ENCODE assay signal across 14 cellular contexts in genomic region chr3:49872801-49873281, GRCh38. TPM values are rescaled to one million over a fixed set of nuclear protein-coding genes. Genes with fewer than 3 reads are reported as not detected.
A peak's percentile ranks its signal among the peaks of the same experiment; 100 is the strongest.
DNase-seq lines count a peak whose midpoint lies in the region; ATAC-seq, FAIRE-seq and TF ChIP-seq lines count a peak whose summit lies in the region.
"Had no signal": no experiment of that assay in that cellular context is flagged by ENCODE, and none has a peak within 500 bp of the region (broad histone marks: within the 10 kb centered on the region; RNA-seq: fewer than 3 reads in every experiment).

No MANE protein-coding gene starts in this region.

- intact Hi-C loops in activated CD4-positive, alpha-beta T cell treated with anti-CD3 and anti-CD28 coated beads for 36 hours (cut with DNase I, micrococcal nuclease) = no loop called here
- intact Hi-C loops in activated CD4-positive, alpha-beta T cell treated with anti-CD3 and anti-CD28 coated beads, Interleukin-2, amount 10 ng/mL, durations not matched to agents 24 days and 14 days (cut with micrococcal nuclease) = no loop called here
- intact Hi-C loops in activated B cell treated with CpG ODN at 0.5 μM for 24 hours (cut with micrococcal nuclease) (no loop called here), mucosa of descending colon (cut with DNase I, micrococcal nuclease) (no loop called here)

- peaks cover 19% of the 10 kb centered on the region for H3K27me3 Mint-ChIP-seq in activated CD4-positive, alpha-beta T cell treated with anti-CD3 and anti-CD28 coated beads for 36 hours
- peaks cover 31% of the 10 kb centered on the region for H3K27me3 Mint-ChIP-seq in activated CD4-positive, alpha-beta T cell treated with anti-CD3 and anti-CD28 coated beads, Interleukin-2, amount 10 ng/mL, durations not matched to agents 24 days and 14 days
- peaks cover 17% of the 10 kb centered on the region for H3K27me3 Mint-ChIP-seq in activated B cell treated with CpG ODN at 0.5 μM for 24 hours

- peaks cover 27% of the 10 kb centered on the region for H3K4me1 ChIP-seq in mucosa of descending colon (ENCODE audit: low read depth)
- H3K4me1 ChIP-seq: SJSA1 had no signal

- no peaks in the 10 kb centered on the region for H3K36me3 ChIP-seq in mucosa of descending colon (ENCODE audit: low read depth)
- H3K36me3 ChIP-seq: SJSA1 had no signal

- ATAC-seq in activated CD4-positive, alpha-beta T cell treated with anti-CD3 and anti-CD28 coated beads for 36 hours = peak; percentile 19
- ATAC-seq in activated B cell treated with CpG ODN at 0.5 μM for 24 hours (ENCODE audit: low read depth) (peak; percentile 43), mucosa of descending colon (peak; percentile 43), HG02981 (IDR thresholded peaks at IDR 0.05; ENCODE audit: unreplicated experiment) (no peak)

- H3K4me3 ChIP-seq in mucosa of descending colon = no peak overlapping the region
- H3K4me3 ChIP-seq: SJSA1 had no signal

- DNase-seq in activated CD4-positive, alpha-beta T cell treated with anti-CD3 and anti-CD28 coated beads for 36 hours = peak; percentile 56
- DNase-seq in activated CD4-positive, alpha-beta T cell treated with anti-CD3 and anti-CD28 coated beads, Interleukin-2, amount 10 ng/mL, durations not matched to agents 24 days and 14 days = no peak
- DNase-seq in KBM-7 (peak; percentile 53), activated B cell treated with CpG ODN at 0.5 μM for 24 hours (no peak), mucosa of descending colon (no peak), frontal cortex (ENCODE audit: low spot score in 2 of 2) (no peak), iPS-NIHi11 (ENCODE audit: low spot score) (no peak)
- DNase-seq: cerebellar nuclear complex, GF-D8, NCI-H345 had no signal

- H3K9me3 Mint-ChIP-seq in activated CD4-positive, alpha-beta T cell treated with anti-CD3 and anti-CD28 coated beads for 36 hours (ENCODE audit: low read depth) = no peaks in the 10 kb centered on the region
- H3K9me3 Mint-ChIP-seq in activated CD4-positive, alpha-beta T cell treated with anti-CD3 and anti-CD28 coated beads, Interleukin-2, amount 10 ng/mL, durations not matched to agents 24 days and 14 days = no peaks in the 10 kb centered on the region
- no peaks in the 10 kb centered on the region for H3K9me3 Mint-ChIP-seq in activated B cell treated with CpG ODN at 0.5 μM for 24 hours

- FAIRE-seq in frontal cortex (lab: Jason Lieb, UNC) = no peak
- FAIRE-seq: islet of Langerhans had no signal

- H3K4me3 Mint-ChIP-seq in activated CD4-positive, alpha-beta T cell treated with anti-CD3 and anti-CD28 coated beads for 36 hours = no peak overlapping the region
- H3K4me3 Mint-ChIP-seq in activated CD4-positive, alpha-beta T cell treated with anti-CD3 and anti-CD28 coated beads, Interleukin-2, amount 10 ng/mL, durations not matched to agents 24 days and 14 days = no peak overlapping the region
- no peak overlapping the region for H3K4me3 Mint-ChIP-seq in activated B cell treated with CpG ODN at 0.5 μM for 24 hours

- H3K27ac Mint-ChIP-seq in activated CD4-positive, alpha-beta T cell treated with anti-CD3 and anti-CD28 coated beads for 36 hours = no peak overlapping the region
- no peak overlapping the region for H3K27ac Mint-ChIP-seq in activated CD4-positive, alpha-beta T cell treated with anti-CD3 and anti-CD28 coated beads, Interleukin-2, amount 10 ng/mL, durations not matched to agents 24 days and 14 days
- no peak overlapping the region for H3K27ac Mint-ChIP-seq in activated B cell treated with CpG ODN at 0.5 μM for 24 hours

- H3K9me3 ChIP-seq in mucosa of descending colon = no peaks in the 10 kb centered on the region
- H3K9me3 ChIP-seq: SJSA1 had no signal

- no peaks in the 10 kb centered on the region for H3K36me3 Mint-ChIP-seq in activated CD4-positive, alpha-beta T cell treated with anti-CD3 and anti-CD28 coated beads for 36 hours (ENCODE audit: low read depth)
- no peaks in the 10 kb centered on the region for H3K36me3 Mint-ChIP-seq in activated CD4-positive, alpha-beta T cell treated with anti-CD3 and anti-CD28 coated beads, Interleukin-2, amount 10 ng/mL, durations not matched to agents 24 days and 14 days (ENCODE audit: low read depth)
- no peaks in the 10 kb centered on the region for H3K36me3 Mint-ChIP-seq in activated B cell treated with CpG ODN at 0.5 μM for 24 hours (ENCODE audit: low read depth)

- H3K4me1 Mint-ChIP-seq in activated CD4-positive, alpha-beta T cell treated with anti-CD3 and anti-CD28 coated beads for 36 hours = no peaks in the 10 kb centered on the region
- H3K4me1 Mint-ChIP-seq in activated CD4-positive, alpha-beta T cell treated with anti-CD3 and anti-CD28 coated beads, Interleukin-2, amount 10 ng/mL, durations not matched to agents 24 days and 14 days = no peaks in the 10 kb centered on the region
- H3K4me1 Mint-ChIP-seq in activated B cell treated with CpG ODN at 0.5 μM for 24 hours = peaks cover 4% of the 10 kb centered on the region

- TF ChIP-seq CTCF in activated B cell treated with CpG ODN at 0.5 μM for 24 hours (IDR thresholded peaks at IDR 0.05) (no peak), mucosa of descending colon (IDR thresholded peaks at IDR 0.05) (no peak)

- CTCF ChIA-PET in activated CD4-positive, alpha-beta T cell treated with anti-CD3 and anti-CD28 coated beads for 36 hours (lab: Charles Lee) = interaction anchor here (0.8 kb wide), 1 partner anchor 10 kb away, joined by 3 read pairs; no protein-coding TSS in a partner anchor
- CTCF ChIA-PET in activated B cell treated with CpG ODN at 0.5 μM for 24 hours (lab: Charles Lee) = no interaction called here

- in situ Hi-C loops in KBM-7 (cut with MboI; ENCODE audit: low pct_unique_long_range_greater_than_20kb, low sequenced_read_pairs) = no loop called here

- POLR2A ChIA-PET in activated CD4-positive, alpha-beta T cell treated with anti-CD3 and anti-CD28 coated beads for 36 hours (lab: Charles Lee) = no interaction called here
- POLR2A ChIA-PET in activated B cell treated with CpG ODN at 0.5 μM for 24 hours (lab: Charles Lee) = no interaction called here

RNA-seq across cellular contexts. Expression of gene CAMKV, which starts 3.1 kb away (rescaled TPM):
- 1 to 10 TPM; 1.1 to 1.3 TPM for total RNA-seq in activated CD4-positive, alpha-beta T cell treated with anti-CD3 and anti-CD28 coated beads for 36 hours
- total RNA-seq in activated CD4-positive, alpha-beta T cell treated with anti-CD3 and anti-CD28 coated beads, Interleukin-2, amount 10 ng/mL, durations not matched to agents 24 days and 14 days = 1.2 and 1.6 TPM in 2 replicates
- total RNA-seq in activated B cell treated with CpG ODN at 0.5 μM for 24 hours (not detected in 2 replicates), mucosa of descending colon (not detected), frontal cortex (180 TPM)
- total RNA-seq: fibroblast of lung, SJSA1 had no signal

RNA-seq across cellular contexts. Expression of gene TRAIP, which starts 16.5 kb away (rescaled TPM):
- 10 to 100 TPM; 25.1 to 28.1 TPM for total RNA-seq in activated CD4-positive, alpha-beta T cell treated with anti-CD3 and anti-CD28 coated beads for 36 hours
- 27.1 and 30.4 TPM in 2 replicates for total RNA-seq in activated CD4-positive, alpha-beta T cell treated with anti-CD3 and anti-CD28 coated beads, Interleukin-2, amount 10 ng/mL, durations not matched to agents 24 days and 14 days
- total RNA-seq in activated B cell treated with CpG ODN at 0.5 μM for 24 hours = 6.4 TPM in 2 replicates
- total RNA-seq in mucosa of descending colon = 1 to 10 TPM; 2.6 to 5.4 (median 4.0) TPM
- total RNA-seq in frontal cortex = 2.0 TPM

RNA-seq across cellular contexts. Expression of gene MST1R, which starts 30.8 kb away (rescaled TPM):
- 1 to 10 TPM in 1 of 2 experiments, under 1 TPM in 1; 0.86 to 1.2 TPM for total RNA-seq in activated CD4-positive, alpha-beta T cell treated with anti-CD3 and anti-CD28 coated beads for 36 hours
- total RNA-seq in activated CD4-positive, alpha-beta T cell treated with anti-CD3 and anti-CD28 coated beads, Interleukin-2, amount 10 ng/mL, durations not matched to agents 24 days and 14 days = 1.0 and 1.5 TPM in 2 replicates
- total RNA-seq in activated B cell treated with CpG ODN at 0.5 μM for 24 hours = 0.81 and 1.6 TPM in 2 replicates
- 100 to 1,000 TPM in 2 of 3 donors, 10 to 100 TPM in 1; 76.2 to 153 (median 124) TPM for total RNA-seq in mucosa of descending colon
- total RNA-seq in frontal cortex = 0.41 TPM
- total RNA-seq: SJSA1 had no signal

RNA-seq across cellular contexts. Expression of gene MON1A, which starts 56.8 kb away (rescaled TPM):
- total RNA-seq in activated CD4-positive, alpha-beta T cell treated with anti-CD3 and anti-CD28 coated beads for 36 hours = 1 to 10 TPM; 7.5 to 8.3 TPM
- 15.1 and 16.3 TPM in 2 replicates for total RNA-seq in activated CD4-positive, alpha-beta T cell treated with anti-CD3 and anti-CD28 coated beads, Interleukin-2, amount 10 ng/mL, durations not matched to agents 24 days and 14 days
- total RNA-seq in activated B cell treated with CpG ODN at 0.5 μM for 24 hours (6.3 and 7.1 TPM in 2 replicates), mucosa of descending colon (10 to 100 TPM in 1 of 3 donors, 1 to 10 TPM in 2; 6.9 to 13.3 (median 7.9) TPM), frontal cortex (14.7 TPM)

RNA-seq across cellular contexts. Expression of gene UBA7, which starts 59.1 kb away (rescaled TPM):
- 10 to 100 TPM; 85.5 to 85.7 TPM for total RNA-seq in activated CD4-positive, alpha-beta T cell treated with anti-CD3 and anti-CD28 coated beads for 36 hours
- total RNA-seq in activated CD4-positive, alpha-beta T cell treated with anti-CD3 and anti-CD28 coated beads, Interleukin-2, amount 10 ng/mL, durations not matched to agents 24 days and 14 days = 91.7 and 93.6 TPM in 2 replicates
- total RNA-seq in activated B cell treated with CpG ODN at 0.5 μM for 24 hours (216 and 237 TPM in 2 replicates), mucosa of descending colon (100 to 1,000 TPM in 2 of 3 donors, 10 to 100 TPM in 1; 90.3 to 192 (median 139) TPM), frontal cortex (1.6 TPM)

Comparison
In these comparisons a context has a peak if more than half of its experiments do, and no peak if none do; other contexts are left out.
1. DNase-seq: peak in activated CD4-positive, alpha-beta T cell treated with anti-CD3 and anti-CD28 coated beads for 36 hours (single experiment) and KBM-7 (single experiment); none in activated CD4-positive, alpha-beta T cell treated with anti-CD3 and anti-CD28 coated beads, Interleukin-2, amount 10 ng/mL, durations not matched to agents 24 days and 14 days (single experiment), activated B cell treated with CpG ODN at 0.5 μM for 24 hours (single experiment), mucosa of descending colon (0 of 3), frontal cortex (0 of 2) and iPS-NIHi11 (single experiment).
2. RNA of gene CAMKV, which starts 3.1 kb away (total RNA-seq): 180 TPM in frontal cortex (single experiment); 1.2 to 1.6 TPM in activated CD4-positive, alpha-beta T cell treated with anti-CD3 and anti-CD28 coated beads, Interleukin-2, amount 10 ng/mL, durations not matched to agents 24 days and 14 days, 1.1 to 1.3 TPM in activated CD4-positive, alpha-beta T cell treated with anti-CD3 and anti-CD28 coated beads for 36 hours, not detected in mucosa of descending colon and not detected in activated B cell treated with CpG ODN at 0.5 μM for 24 hours; every median in the first group is over 10 times any median in the second.
3. RNA of gene MST1R, which starts 30.8 kb away (total RNA-seq): 76.2 to 153 TPM in mucosa of descending colon; 0.81 to 1.6 TPM in activated B cell treated with CpG ODN at 0.5 μM for 24 hours, 1.0 to 1.5 TPM in activated CD4-positive, alpha-beta T cell treated with anti-CD3 and anti-CD28 coated beads, Interleukin-2, amount 10 ng/mL, durations not matched to agents 24 days and 14 days, 0.86 to 1.2 TPM in activated CD4-positive, alpha-beta T cell treated with anti-CD3 and anti-CD28 coated beads for 36 hours and 0.41 TPM in frontal cortex (single experiment); every median in the first group is over 10 times any median in the second.